21 cellular contexts compared by ENCODE assay signal in genomic region chr3:44013967-44014366, GRCh38.
DNase-seq lines count a peak whose midpoint lies in the region; ATAC-seq, FAIRE-seq and TF ChIP-seq lines count a peak whose summit lies in the region.
"Had no signal": no experiment of that assay in that cellular context is flagged by ENCODE, and none has a peak within 500 bp of the region (broad histone marks: within the 10 kb centered on the region; RNA-seq: fewer than 3 reads in every experiment).

No MANE protein-coding gene starts in this region.

- no peaks in the 10 kb centered on the region for H3K79me2 ChIP-seq in K562 (ENCODE audit: control insufficient read depth, insufficient read depth, low read length)

- ATAC-seq in K562 (peak; percentile 72), left lobe of liver (no peak), HG02884 (IDR thresholded peaks at IDR 0.05; ENCODE audit: unreplicated experiment) (no peak)
- ATAC-seq: SK-N-SH treated with all-trans-retinoic acid at 6 μM for 48 hours had no signal

- 10% methylated on average over 11 of the region's 11 CpGs for WGBS in K562 (ENCODE audit: insufficient coverage, low coverage, missing lambda C conversion rate)

- H3K4me1 ChIP-seq in K562 (replicated peaks in 1 of 2; ENCODE audit: control insufficient read depth in 2 of 2, insufficient read depth in 2 of 2, low read length in 2 of 2): peaks cover 3 to 5% of the 10 kb centered on the region in 2 experiments; a peak in 3 of 5 replicates
- H3K4me1 ChIP-seq in kidney (ENCODE audit: control insufficient read depth in 1 of 2, insufficient read depth in 1 of 2, low read depth in 1 of 2, low read length in 2 of 2): no peaks in the 10 kb centered on the region

- H3K27me3 Mint-ChIP-seq in mesothelial cell of epicardium (ENCODE audit: low read depth): peaks cover 29% of the 10 kb centered on the region

- no peak overlapping the region for H3K27ac Mint-ChIP-seq in mesothelial cell of epicardium

- H3K4me3 Mint-ChIP-seq in mesothelial cell of epicardium: no peak overlapping the region

- CTCF ChIA-PET in K562 (lab: Yijun Ruan, JAX; ENCODE audit: low intra/inter-chr PET ratio): no interaction called here

- FAIRE-seq in K562 (lab: Jason Lieb, UNC): no peak
- no peak for FAIRE-seq in kidney (lab: Jason Lieb, UNC)
- FAIRE-seq: D721Med had no signal

- TF ChIP-seq CTCF in K562 (IDR thresholded peaks at IDR 0.05 in 2 of 3, conservative IDR thresholded peaks at IDR 0.05 in 1 of 3; ENCODE audit: insufficient read depth in 2 of 3, low read depth in 1 of 3, low read length in 3 of 3): no peak
- no peak for TF ChIP-seq CTCF in mesothelial cell of epicardium (IDR thresholded peaks at IDR 0.05; ENCODE audit: unreplicated experiment)
- TF ChIP-seq CTCF in kidney (IDR thresholded peaks at IDR 0.05; ENCODE audit: borderline replicate concordance, extremely low read depth, insufficient read depth): no peak

- H3K36me3 ChIP-seq in K562 (ENCODE audit: control insufficient read depth, insufficient read depth, low read length) (no peaks in the 10 kb centered on the region), kidney (ENCODE audit: control insufficient read depth in 1 of 2, insufficient read depth in 2 of 2, low read length in 2 of 2) (no peaks in the 10 kb centered on the region)

- DNase-seq in HK-2 (ENCODE audit: unreplicated experiment): peak; percentile 34
- peak in 2 of 4 experiments; percentile 27 to 33 for DNase-seq in K562 (ENCODE audit: extremely low read depth in 1 of 4, low spot score in 3 of 4)
- peak; percentile 32 for DNase-seq in left lobe of liver (ENCODE audit: low spot score)
- no peak for DNase-seq in mesothelial cell of epicardium (ENCODE audit: low spot score in 2 of 2, unreplicated experiment in 2 of 2)
- no peak for DNase-seq in kidney
- no peak for DNase-seq in NCI-H524 treated with DMSO at 0.1 percent for 48 hours (lab: John Stamatoyannopoulos, UW)
- DNase-seq: ACHN, DMS79 treated with DMSO at 0.1 percent for 48 hours, GM23248, KG1, MV-4-11, NCI-H1417, NCI-H187 treated with DMSO at 0.1 percent for 48 hours, NCI-H2227 treated with DMSO at 0.1 percent for 48 hours, NCI-H524, RPMI8226, SHP77 treated with DMSO at 0.1 percent for 48 hours had no signal

- peak overlapping the region; percentile 2; the same call in 1 of the 2 replicates for H3K4me2 ChIP-seq in K562 (ENCODE audit: insufficient read depth, low read length)

- H3K9ac ChIP-seq in K562 (ENCODE audit: insufficient read depth in 1 of 2, low read depth in 2 of 2, low read length in 2 of 2) (no peak overlapping the region; a peak in 1 of 4 replicates), kidney (ENCODE audit: low read length in 2 of 2) (no peak overlapping the region)
- H3K9ac ChIP-seq: GM23248 had no signal

- no peaks in the 10 kb centered on the region for H3K9me1 ChIP-seq in K562 (ENCODE audit: control insufficient read depth, insufficient read depth, low read length)

- H4K20me1 ChIP-seq in K562 (replicated peaks; ENCODE audit: control insufficient read depth, insufficient read depth, low read length): no peaks in the 10 kb centered on the region

- no peaks in the 10 kb centered on the region for H3K4me1 Mint-ChIP-seq in mesothelial cell of epicardium

- in situ Hi-C loops in K562 (cut with MboI): no loop called here

- POLR2A ChIA-PET in K562 (lab: Yijun Ruan, JAX): no interaction called here

- H3K9me3 ChIP-seq in K562 (replicated peaks; ENCODE audit: control insufficient read depth, insufficient read depth, low read depth, low read length): no peaks in the 10 kb centered on the region
- H3K9me3 ChIP-seq in kidney (ENCODE audit: control insufficient read depth in 1 of 2, low read length in 2 of 2): no peaks in the 10 kb centered on the region

- intact Hi-C loops in K562 (cut with micrococcal nuclease) (no loop called here), kidney (cut with DNase I) (no loop called here)

- no peak for TF ChIP-seq EP300 in K562 (IDR thresholded peaks at IDR 0.05; ENCODE audit: low read length)

- TF ChIP-seq RAD21 in K562 (CRISPR knock-in tag; conservative IDR thresholded peaks at IDR 0.05 in 1 of 2, IDR thresholded peaks at IDR 0.05 in 1 of 2): no peak

- H3K27me3 ChIP-seq in K562 (ENCODE audit: control insufficient read depth in 2 of 2, insufficient read depth in 2 of 2, low read length in 2 of 2): peaks cover 30 to 60% of the 10 kb centered on the region in 2 experiments

- H3K4me3 ChIP-seq in K562 (no peak overlapping the region), kidney (ENCODE audit: low read length in 2 of 2) (no peak overlapping the region)
- H3K4me3 ChIP-seq: GM23248 had no signal

- BruUV-seq in K562 (replicated peaks; lab: Mats Ljungman, UMichigan): no TSS peak

- no peaks in the 10 kb centered on the region for H3K36me3 Mint-ChIP-seq in mesothelial cell of epicardium

- H3K9me3 Mint-ChIP-seq in mesothelial cell of epicardium: no peaks in the 10 kb centered on the region

- no peak for TF ChIP-seq POLR2A in K562 (conservative IDR thresholded peaks at IDR 0.05)

- H2AFZ ChIP-seq in K562 (ENCODE audit: low read depth, low read length): peak overlapping the region; percentile 79
- H2AFZ ChIP-seq: GM23248 had no signal

- H3K27ac ChIP-seq in K562 (ENCODE audit: extremely low read depth, low read depth, low read length) (no peak overlapping the region), temporal lobe (ENCODE audit: low read depth, low read length) (peak overlapping the region; percentile 42), kidney (ENCODE audit: low read depth in 2 of 2, low read length in 2 of 2) (no peak overlapping the region)
- H3K27ac ChIP-seq: GM23248 had no signal

TF ChIP-seq in K562, 482 proteins besides CTCF, POLR2A, EP300 and RAD21:
- TF ChIP-seq THRAP3 (IDR thresholded peaks at IDR 0.05; ENCODE audit: borderline replicate concordance): no peak
- no peak for TF ChIP-seq FOS (IDR thresholded peaks at IDR 0.05; ENCODE audit: extremely low read depth, insufficient read length)
- peak; percentile 55 for TF ChIP-seq ZNF316 (IDR thresholded peaks at IDR 0.05)
- TF ChIP-seq ZBTB5 (IDR thresholded peaks at IDR 0.05): no peak
- peak; percentile 74 for TF ChIP-seq EGR1 (conservative IDR thresholded peaks at IDR 0.05)
- TF ChIP-seq MAFG (tag; conservative IDR thresholded peaks at IDR 0.05): peak; percentile 56
- TF ChIP-seq MAFK (IDR thresholded peaks at IDR 0.05; ENCODE audit: low read length): peak; percentile 7; the same call in 1 of the 2 replicates
- TF ChIP-seq NFE2 (IDR thresholded peaks at IDR 0.05; ENCODE audit: low read depth): peak; percentile 79
- no peak for TF ChIP-seq HMGXB4 (CRISPR knock-in tag; IDR thresholded peaks at IDR 0.05)

Comparison
In these comparisons a context has a peak if more than half of its experiments do, and no peak if none do; other contexts are left out.
1. DNase-seq: peak in HK-2 (single experiment) and left lobe of liver (single experiment); none in mesothelial cell of epicardium (0 of 2), kidney (single experiment) and NCI-H524 treated with DMSO at 0.1 percent for 48 hours (single experiment).